Comparison of ENCODE assay signal across 19 cellular contexts in genomic region chr12:113742801-113743200, GRCh38.
DNase-seq lines count a peak whose midpoint lies in the region; ATAC-seq, FAIRE-seq and TF ChIP-seq lines count a peak whose summit lies in the region.
"Had no signal": no experiment of that assay in that cellular context is flagged by ENCODE, and none has a peak within 500 bp of the region (broad histone marks: within the 10 kb centered on the region; RNA-seq: fewer than 3 reads in every experiment).

No MANE protein-coding gene starts in this region.

- H3K27ac ChIP-seq in HCT116 (ENCODE audit: low read depth, low read length) (no peak overlapping the region), K562 (ENCODE audit: extremely low read depth, low read depth, low read length) (no peak overlapping the region), trophoblast cell (ENCODE audit: low read depth, low read length) (no peak overlapping the region)
- H3K27ac ChIP-seq: BLaER1 had no signal

- H3K9me1 ChIP-seq in K562 (ENCODE audit: control insufficient read depth, insufficient read depth, low read length) = no peaks in the 10 kb centered on the region

- H3K18ac ChIP-seq in trophoblast cell (ENCODE audit: low read length) = no peak overlapping the region

- RAD21 ChIA-PET in HCT116 (lab: Charles Lee; ENCODE audit: low non-redundant PET in 1 of 2, low total read pairs in 2 of 2, uncharacterized antibody in 2 of 2, unreplicated experiment in 2 of 2) = no interaction called here

- H3K9ac ChIP-seq in HCT116 (ENCODE audit: low read length) (no peak overlapping the region), K562 (ENCODE audit: insufficient read depth in 1 of 2, low read depth in 2 of 2, low read length in 2 of 2) (no peak overlapping the region), trophoblast cell (ENCODE audit: low read length) (no peak overlapping the region)
- H3K9ac ChIP-seq: BLaER1 had no signal

- H3K23ac ChIP-seq in trophoblast cell (ENCODE audit: low read length) = no peak overlapping the region

- no peak overlapping the region for H2AFZ ChIP-seq in HCT116 (ENCODE audit: low read depth, low read length, poor library complexity, severe bottlenecking)
- H2AFZ ChIP-seq in K562 (ENCODE audit: low read depth, low read length) = no peak overlapping the region
- no peak overlapping the region for H2AFZ ChIP-seq in trophoblast cell (ENCODE audit: insufficient read depth, low read length, poor library complexity)

- no peak overlapping the region for H4K8ac ChIP-seq in trophoblast cell (ENCODE audit: low read depth, low read length)

- no peak overlapping the region for H3K4me3 ChIP-seq in HCT116 (replicated peaks in 1 of 2; ENCODE audit: low read depth in 1 of 2, low read length in 2 of 2)
- no peak overlapping the region for H3K4me3 ChIP-seq in K562
- no peak overlapping the region for H3K4me3 ChIP-seq in trophoblast cell (ENCODE audit: low read depth, low read length)
- H3K4me3 ChIP-seq: BLaER1 had no signal

- no peak overlapping the region for H2BK120ac ChIP-seq in trophoblast cell (ENCODE audit: insufficient read depth, low read length, poor library complexity)

- no peak overlapping the region for H2BK12ac ChIP-seq in trophoblast cell (ENCODE audit: low read length)

- FAIRE-seq in K562 (lab: Jason Lieb, UNC) (no peak), D721Med (lab: Jason Lieb, UNC) (no peak)
- FAIRE-seq: A204.1, G401.6, GM12891 had no signal

- H3K79me2 ChIP-seq in HCT116 (ENCODE audit: insufficient read depth, low read length) (no peaks in the 10 kb centered on the region), K562 (ENCODE audit: control insufficient read depth, insufficient read depth, low read length) (no peaks in the 10 kb centered on the region), trophoblast cell (ENCODE audit: control insufficient read depth, insufficient read depth, low read length, poor library complexity) (no peaks in the 10 kb centered on the region)

- TF ChIP-seq RAD21 in HCT116 (IDR thresholded peaks at IDR 0.05; ENCODE audit: low read depth) (no peak), K562 (CRISPR knock-in tag; conservative IDR thresholded peaks at IDR 0.05 in 1 of 2, IDR thresholded peaks at IDR 0.05 in 1 of 2) (no peak)

- POLR2A ChIA-PET in HCT116 (lab: Charles Lee) = no interaction called here
- POLR2A ChIA-PET in K562 (lab: Yijun Ruan, JAX) = no interaction called here

- CTCF ChIA-PET in HCT116 (lab: Charles Lee) = no interaction called here
- CTCF ChIA-PET in K562 (lab: Yijun Ruan, JAX; ENCODE audit: low intra/inter-chr PET ratio) = no interaction called here

- H3K9me3 ChIP-seq in HCT116 (ENCODE audit: control insufficient read depth in 1 of 2, insufficient read depth in 1 of 2, low read depth in 1 of 2, low read length in 2 of 2) = no peaks in the 10 kb centered on the region
- H3K9me3 ChIP-seq in K562 (replicated peaks; ENCODE audit: control insufficient read depth, insufficient read depth, low read depth, low read length) = no peaks in the 10 kb centered on the region
- H3K9me3 ChIP-seq in trophoblast cell (ENCODE audit: insufficient read depth, low read depth, low read length) = peaks cover 1% of the 10 kb centered on the region
- H3K9me3 ChIP-seq: BE2C, BLaER1 had no signal

- WGBS in K562 (ENCODE audit: insufficient coverage, low coverage, missing lambda C conversion rate) = 46% methylated on average over 6 of the region's 8 CpGs
- WGBS in trophoblast cell (ENCODE audit: extremely low coverage, insufficient coverage, insufficient read length) = no CpG with 5 or more reads among the region's 8 CpGs

- intact Hi-C loops in HCT116 (cut with micrococcal nuclease) = no loop called here
- intact Hi-C loops in K562 (cut with micrococcal nuclease) = no loop called here

- H4K20me1 ChIP-seq in HCT116 (ENCODE audit: insufficient read depth) = no peaks in the 10 kb centered on the region
- no peaks in the 10 kb centered on the region for H4K20me1 ChIP-seq in K562 (replicated peaks; ENCODE audit: control insufficient read depth, insufficient read depth, low read length)
- H4K20me1 ChIP-seq: BLaER1 had no signal

- H3K79me1 ChIP-seq in trophoblast cell (ENCODE audit: low read length) = no peaks in the 10 kb centered on the region

- no peaks in the 10 kb centered on the region for H3K4me1 ChIP-seq in HCT116 (ENCODE audit: control insufficient read depth in 1 of 2, insufficient read depth in 2 of 2, low read length in 2 of 2)
- H3K4me1 ChIP-seq in K562 (replicated peaks in 1 of 2; ENCODE audit: control insufficient read depth in 2 of 2, insufficient read depth in 2 of 2, low read length in 2 of 2) = peaks cover 0 to 16% of the 10 kb centered on the region in 2 experiments; a peak in 3 of 5 replicates
- no peaks in the 10 kb centered on the region for H3K4me1 ChIP-seq in trophoblast cell (ENCODE audit: control insufficient read depth in 1 of 2, insufficient read depth in 2 of 2, low read length in 2 of 2)
- H3K4me1 ChIP-seq: BE2C had no signal

- DNase-seq in HCT116 (ENCODE audit: low read depth, low spot score) (no peak), K562 (ENCODE audit: extremely low read depth in 1 of 4, low spot score in 3 of 4) (no peak), trophoblast cell (peak; percentile 74 to 84), D721Med (ENCODE audit: insufficient read length, low spot score) (no peak)
- DNase-seq: 8988T; ACHN; BE2C; C1 segment of cervical spinal cord; CD4-positive, alpha-beta memory T cell; CD4-positive, CD25-positive, alpha-beta regulatory T cell; CD8-positive, alpha-beta memory T cell; COR-L47; DMS79 treated with DMSO at 0.1 percent for 48 hours; GF-D8 had no signal

- H2BK5ac ChIP-seq in trophoblast cell (ENCODE audit: low read depth, low read length, poor library complexity) = no peak overlapping the region

- ATAC-seq in HCT116 (0 out of 2 replicates have a peak, but pooled peaks have one; percentile 15), K562 (no peak), GM18873 (IDR thresholded peaks at IDR 0.05; ENCODE audit: low FRiP score, unreplicated experiment) (no peak)

- TF ChIP-seq CTCF in HCT116 (IDR thresholded peaks at IDR 0.05 in 2 of 3, conservative IDR thresholded peaks at IDR 0.05 in 1 of 3; ENCODE audit: borderline replicate concordance in 1 of 3, insufficient read depth in 1 of 3, low read depth in 2 of 3, low read length in 2 of 3) (no peak), K562 (IDR thresholded peaks at IDR 0.05 in 2 of 3, conservative IDR thresholded peaks at IDR 0.05 in 1 of 3; ENCODE audit: insufficient read depth in 2 of 3, low read depth in 1 of 3, low read length in 3 of 3) (no peak), D721Med (IDR thresholded peaks at IDR 0.05; ENCODE audit: insufficient read depth, missing control alignments) (no peak)

- H3K9me2 ChIP-seq in HCT116 (ENCODE audit: insufficient read depth) = no peaks in the 10 kb centered on the region

- BruUV-seq in HCT116 (replicated peaks; lab: Mats Ljungman, UMichigan) (no TSS peak), K562 (replicated peaks; lab: Mats Ljungman, UMichigan) (no TSS peak)

- H2AK5ac ChIP-seq in trophoblast cell (ENCODE audit: low read length) = no peak overlapping the region

- no peak overlapping the region for H3K14ac ChIP-seq in trophoblast cell (ENCODE audit: low read length)

- no peak overlapping the region for H4K91ac ChIP-seq in trophoblast cell (ENCODE audit: low read depth, low read length)

- H3K4me2 ChIP-seq in HCT116 (ENCODE audit: low read length) (no peak overlapping the region), K562 (ENCODE audit: insufficient read depth, low read length) (no peak overlapping the region), trophoblast cell (ENCODE audit: low read length) (no peak overlapping the region)
- H3K4me2 ChIP-seq: BLaER1 had no signal

- no peak for TF ChIP-seq EP300 in K562 (IDR thresholded peaks at IDR 0.05; ENCODE audit: low read length)

- no peak overlapping the region for H3K4ac ChIP-seq in trophoblast cell (ENCODE audit: low read depth, low read length)

- in situ Hi-C loops in K562 (cut with MboI) = no loop called here

- no peaks in the 10 kb centered on the region for H3K27me3 ChIP-seq in HCT116 (ENCODE audit: insufficient read depth, low read length)
- H3K27me3 ChIP-seq in K562 (ENCODE audit: control insufficient read depth in 2 of 2, insufficient read depth in 2 of 2, low read length in 2 of 2) = no peaks in the 10 kb centered on the region
- peaks cover 4% of the 10 kb centered on the region for H3K27me3 ChIP-seq in trophoblast cell (ENCODE audit: insufficient read depth, low read length)
- H3K27me3 ChIP-seq: BE2C, BLaER1 had no signal

- no peak overlapping the region for H4K12ac ChIP-seq in trophoblast cell (ENCODE audit: low read depth, low read length)

- TF ChIP-seq POLR2A in HCT116 (IDR thresholded peaks at IDR 0.05; ENCODE audit: borderline replicate concordance, extremely low read depth, insufficient read depth, insufficient read length) (no peak), K562 (conservative IDR thresholded peaks at IDR 0.05) (no peak)

- no peaks in the 10 kb centered on the region for H3K36me3 ChIP-seq in HCT116 (ENCODE audit: control insufficient read depth in 1 of 2, insufficient read depth in 2 of 2, low read length in 2 of 2)
- H3K36me3 ChIP-seq in K562 (ENCODE audit: control insufficient read depth, insufficient read depth, low read length) = peaks cover 3% of the 10 kb centered on the region; the same call in 2 of the 3 replicates
- no peaks in the 10 kb centered on the region for H3K36me3 ChIP-seq in trophoblast cell (ENCODE audit: control insufficient read depth in 1 of 2, insufficient read depth in 2 of 2, low read length in 2 of 2)
- H3K36me3 ChIP-seq: BE2C, BLaER1 had no signal

TF ChIP-seq in HCT116, 20 proteins besides CTCF, POLR2A, EP300 and RAD21 (continues in another document):
- no peak for TF ChIP-seq TCF7L2 (IDR thresholded peaks at IDR 0.05; ENCODE audit: borderline replicate concordance, extremely low read depth, insufficient read depth, insufficient read length)
- TF ChIP-seq EGR1 (IDR thresholded peaks at IDR 0.05; ENCODE audit: low read depth) = no peak
- no peak for TF ChIP-seq SIN3A (IDR thresholded peaks at IDR 0.05; ENCODE audit: low read depth)

Comparison
In these comparisons a context has a peak if more than half of its experiments do, and no peak if none do; other contexts are left out.
1. DNase-seq: peak in trophoblast cell (2 of 2); none in HCT116 (single experiment), K562 (0 of 4) and D721Med (single experiment).